In genomic region chr3:44861412-44862220, GRCh38 we compare ENCODE assay signal across 1 cellular context.
A peak's percentile ranks its signal among the peaks of the same experiment; 100 is the strongest.
TF ChIP-seq lines count a peak whose summit lies in the region.

Gene TMEM42, plus strand, starts transcription at chr3:44861912. Its CDS starts 13 bp downstream, at chr3:44861925.

TF ChIP-seq in HepG2, 621 proteins besides CTCF, POLR2A, EP300 and RAD21 (continued from another document and continues in another):
- no peak for TF ChIP-seq ZUFSP (CRISPR knock-in tag; IDR thresholded peaks at IDR 0.05; ENCODE audit: borderline replicate concordance)
- TF ChIP-seq SOX5 (CRISPR knock-in tag; IDR thresholded peaks at IDR 0.05; ENCODE audit: borderline replicate concordance) = peak; percentile 23; the same call in 1 of the 2 replicates
- no peak for TF ChIP-seq ZNF354B (CRISPR knock-in tag; IDR thresholded peaks at IDR 0.05)
- TF ChIP-seq ZBTB26 (CRISPR knock-in tag; IDR thresholded peaks at IDR 0.05; ENCODE audit: borderline replicate concordance) = no peak
- TF ChIP-seq GZF1 (CRISPR knock-in tag; IDR thresholded peaks at IDR 0.05) = 0 out of 2 replicates have a peak, but pooled peaks have one; percentile 26
- TF ChIP-seq SAFB2 (CRISPR knock-in tag; IDR thresholded peaks at IDR 0.05; ENCODE audit: borderline replicate concordance, low read depth) = 0 out of 2 replicates have a peak, but pooled peaks have one; percentile 67
- TF ChIP-seq ZBTB42 (CRISPR knock-in tag; IDR thresholded peaks at IDR 0.05) = 0 out of 2 replicates have a peak, but pooled peaks have one; percentile 42
- TF ChIP-seq ZNF572 (CRISPR knock-in tag; IDR thresholded peaks at IDR 0.05) = peak; percentile 46; the same call in 1 of the 2 replicates
- 0 out of 2 replicates have a peak, but pooled peaks have one; percentile 56 for TF ChIP-seq SMAD9 (CRISPR knock-in tag; IDR thresholded peaks at IDR 0.05)
- peak; percentile 62; the same call in 1 of the 2 replicates for TF ChIP-seq ARID5B (CRISPR knock-in tag; IDR thresholded peaks at IDR 0.05)
- no peak for TF ChIP-seq BRF2 (CRISPR knock-in tag; IDR thresholded peaks at IDR 0.05)
- 0 out of 2 replicates have a peak, but pooled peaks have one; percentile 25 for TF ChIP-seq ZNF792 (CRISPR knock-in tag; IDR thresholded peaks at IDR 0.05)
- peak; percentile 76 for TF ChIP-seq ZBTB38 (CRISPR knock-in tag; IDR thresholded peaks at IDR 0.05)
- TF ChIP-seq POLR2G (IDR thresholded peaks at IDR 0.05; ENCODE audit: low read depth, low read length) = peak; percentile 94
- TF ChIP-seq ZNF382 (CRISPR knock-in tag; IDR thresholded peaks at IDR 0.05; ENCODE audit: borderline replicate concordance) = no peak
- TF ChIP-seq HES4 (CRISPR knock-in tag; IDR thresholded peaks at IDR 0.05; ENCODE audit: borderline replicate concordance) = peak; percentile 63
- TF ChIP-seq ZNF674 (CRISPR knock-in tag; IDR thresholded peaks at IDR 0.05; ENCODE audit: low read depth) = no peak; the same call in 1 of the 2 replicates
- TF ChIP-seq HOXD1 (CRISPR knock-in tag; IDR thresholded peaks at IDR 0.05) = peak; percentile 14; the same call in 1 of the 2 replicates
- TF ChIP-seq TIGD3 (CRISPR knock-in tag; IDR thresholded peaks at IDR 0.05; ENCODE audit: borderline replicate concordance) = no peak
- no peak for TF ChIP-seq SP5 (CRISPR knock-in tag; IDR thresholded peaks at IDR 0.05; ENCODE audit: borderline replicate concordance, low read depth)
- TF ChIP-seq MEIS1 (CRISPR knock-in tag; IDR thresholded peaks at IDR 0.05; ENCODE audit: borderline replicate concordance) = no peak; the same call in 1 of the 2 replicates
- TF ChIP-seq MEF2D (CRISPR knock-in tag; IDR thresholded peaks at IDR 0.05) = no peak
- peak; percentile 84; the same call in 1 of the 2 replicates for TF ChIP-seq MXD3 (CRISPR knock-in tag; IDR thresholded peaks at IDR 0.05)
- no peak for TF ChIP-seq MIER2 (CRISPR knock-in tag; IDR thresholded peaks at IDR 0.05)
- 0 out of 2 replicates have a peak, but pooled peaks have one; percentile 46 for TF ChIP-seq ZNF230 (CRISPR knock-in tag; IDR thresholded peaks at IDR 0.05)
- TF ChIP-seq NFE2 (CRISPR knock-in tag; IDR thresholded peaks at IDR 0.05) = no peak
- no peak for TF ChIP-seq PHF5A (CRISPR knock-in tag; IDR thresholded peaks at IDR 0.05; ENCODE audit: low read depth, unreplicated experiment)
- TF ChIP-seq IRF2 (CRISPR knock-in tag; IDR thresholded peaks at IDR 0.05) = peak; percentile 25; the same call in 1 of the 2 replicates
- no peak for TF ChIP-seq ZNF546 (CRISPR knock-in tag; conservative IDR thresholded peaks at IDR 0.05)
- TF ChIP-seq MZF1 (CRISPR knock-in tag; IDR thresholded peaks at IDR 0.05; ENCODE audit: borderline replicate concordance) = no peak
- 0 out of 2 replicates have a peak, but pooled peaks have one; percentile 70 for TF ChIP-seq KAT7 (CRISPR knock-in tag; IDR thresholded peaks at IDR 0.05; ENCODE audit: borderline replicate concordance)
- TF ChIP-seq ZFY (CRISPR knock-in tag; IDR thresholded peaks at IDR 0.05) = peak; percentile 85
- TF ChIP-seq ZNF615 (CRISPR knock-in tag; IDR thresholded peaks at IDR 0.05; ENCODE audit: borderline replicate concordance) = 0 out of 2 replicates have a peak, but pooled peaks have one; percentile 17
- 0 out of 2 replicates have a peak, but pooled peaks have one; percentile 26 for TF ChIP-seq GTF3A (CRISPR knock-in tag; conservative IDR thresholded peaks at IDR 0.05)
- peak; percentile 32; the same call in 1 of the 2 replicates for TF ChIP-seq GFI1 (CRISPR knock-in tag; IDR thresholded peaks at IDR 0.05; ENCODE audit: borderline replicate concordance)
- peak; percentile 86; the same call in 1 of the 2 replicates for TF ChIP-seq ZFP41 (CRISPR knock-in tag; IDR thresholded peaks at IDR 0.05; ENCODE audit: borderline replicate concordance)
- no peak for TF ChIP-seq ATF5 (CRISPR knock-in tag; IDR thresholded peaks at IDR 0.05; ENCODE audit: low read depth)
- TF ChIP-seq USF2 (IDR thresholded peaks at IDR 0.05; ENCODE audit: low read depth, low read length) = peak; percentile 98
- peak; percentile 98; the same call in 1 of the 2 replicates for TF ChIP-seq USF2 (CRISPR knock-in tag; IDR thresholded peaks at IDR 0.05; ENCODE audit: borderline replicate concordance)
- TF ChIP-seq GABPA (IDR thresholded peaks at IDR 0.05; ENCODE audit: low read depth, low read length) = no peak
- no peak for TF ChIP-seq GABPA (CRISPR knock-in tag; IDR thresholded peaks at IDR 0.05; ENCODE audit: low read depth)
- peak; percentile 89 for TF ChIP-seq GMEB1 (CRISPR knock-in tag; IDR thresholded peaks at IDR 0.05; ENCODE audit: borderline replicate concordance)
- peak; percentile 57; the same call in 1 of the 2 replicates for TF ChIP-seq NR0B2 (CRISPR knock-in tag; IDR thresholded peaks at IDR 0.05)
- peak; percentile 51 for TF ChIP-seq ZNF18 (CRISPR knock-in tag; IDR thresholded peaks at IDR 0.05; ENCODE audit: insufficient replicate concordance)
- peak; percentile 48 for TF ChIP-seq HNRNPLL (IDR thresholded peaks at IDR 0.05; ENCODE audit: low read depth, low read length, poor library complexity, severe bottlenecking)
- TF ChIP-seq SALL2 (CRISPR knock-in tag; IDR thresholded peaks at IDR 0.05) = 0 out of 2 replicates have a peak, but pooled peaks have one; percentile 57
